In the genomic region with DNA sequence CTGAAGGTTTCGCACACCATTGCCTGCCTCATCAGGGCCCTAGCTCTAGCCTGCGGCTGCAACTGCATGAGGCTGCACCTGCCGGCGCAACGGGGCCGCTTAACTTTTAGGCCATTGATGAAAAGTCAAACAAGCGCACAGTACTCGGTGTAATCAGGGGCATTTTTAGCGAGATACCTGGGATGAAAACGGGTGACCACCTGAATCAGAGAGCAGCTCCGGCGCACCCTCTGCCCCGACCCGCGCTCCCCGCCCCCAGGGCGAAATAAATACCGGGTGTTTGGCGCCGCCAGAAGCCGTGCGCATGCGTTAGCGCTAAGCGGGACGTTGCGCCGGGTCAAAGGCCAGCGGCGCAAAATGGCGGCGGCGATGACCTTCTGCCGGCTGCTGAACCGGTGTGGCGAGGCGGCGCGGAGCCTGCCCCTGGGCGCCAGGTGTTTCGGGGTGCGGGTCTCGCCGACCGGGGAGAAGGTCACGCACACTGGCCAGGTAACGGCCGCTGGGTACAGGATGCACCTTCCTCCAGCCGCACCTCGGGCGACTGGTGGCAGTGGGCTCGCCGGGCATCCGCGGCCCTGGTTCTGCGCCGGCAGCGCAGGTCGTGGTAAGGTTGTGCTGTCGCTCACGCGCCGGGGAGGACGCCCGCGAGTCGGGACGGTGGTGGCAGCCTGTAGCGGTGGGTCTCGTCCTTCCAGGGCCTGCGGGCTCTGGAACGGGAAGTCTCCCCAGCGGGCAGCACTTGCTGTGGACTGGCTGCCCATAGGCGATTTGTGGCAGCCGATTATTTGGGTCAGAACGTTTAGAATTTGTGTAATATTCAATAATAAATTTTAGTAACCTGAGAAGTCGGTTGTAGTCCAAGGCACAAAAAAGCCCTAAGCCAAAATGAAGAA, we compare ENCODE assay signal across 8 cellular contexts. TPM values are rescaled to one million over a fixed set of nuclear protein-coding genes. Genes with fewer than 3 reads are reported as not detected.
DNase-seq lines count a peak whose midpoint lies in the region; ATAC-seq, FAIRE-seq and TF ChIP-seq lines count a peak whose summit lies in the region.

A gene (plus strand): TSS at position 347 of the 893 bp plus-strand sequence. CDS start 11 bp downstream, at position 358.

- intact Hi-C loops in aorta (cut with DNase I): no loop called here

- no peaks in the 10 kb centered on the region for H3K27me3 ChIP-seq in astrocyte (ENCODE audit: insufficient read depth, low read length)
- no peaks in the 10 kb centered on the region for H3K27me3 ChIP-seq in aorta (ENCODE audit: control insufficient read depth in 1 of 2, insufficient read depth in 2 of 2, low read length in 1 of 2)

- 0 to 1% methylated on average over 77 of the region's 77 CpGs for WGBS in aorta, 2 donors

- in situ Hi-C loops in GM13976 (cut with MboI; ENCODE audit: low sequenced_read_pairs, unreplicated experiment): no loop called here

- peak within 1 kb of the TSS; percentile 96 for H2AFZ ChIP-seq in astrocyte (ENCODE audit: low read depth, low read length)

- H3K4me3 ChIP-seq in astrocyte (ENCODE audit: insufficient read depth, low read depth, low read length) (peak within 1 kb of the TSS; percentile 69), aorta (ENCODE audit: low read length in 2 of 2) (peak within 1 kb of the TSS; percentile 64 to 71)

- peaks cover 8% of the 10 kb centered on the region for H3K4me1 Mint-ChIP-seq in astrocyte (ENCODE audit: low read depth, unreplicated experiment)

- H3K4me2 ChIP-seq in astrocyte (ENCODE audit: low read length): peak within 1 kb of the TSS; percentile 87

- H3K27ac ChIP-seq in astrocyte (ENCODE audit: low read depth, low read length): peak within 1 kb of the TSS; percentile 78
- peak within 1 kb of the TSS in 1 of 2 donors; percentile 31 for H3K27ac ChIP-seq in aorta (ENCODE audit: low read depth in 1 of 2, low read length in 2 of 2)

- peak; percentile 88 for DNase-seq in GM13976 (ENCODE audit: low spot score)
- DNase-seq in NCI-H1417 treated with DMSO at 0.1 percent for 48 hours (lab: John Stamatoyannopoulos, UW): peak; percentile 46
- peak; percentile 52 to 87 (median 71) for DNase-seq in T-helper 2 cell
- DNase-seq in astrocyte (ENCODE audit: low read depth): peak; percentile 25
- peak; percentile 76 for DNase-seq in hepatic stellate cell (ENCODE audit: low spot score)
- DNase-seq in renal cortical epithelial cell (ENCODE audit: low read depth): no peak
- peak; percentile 87 to 94 for DNase-seq in aorta

- H3K9me3 ChIP-seq in astrocyte (ENCODE audit: insufficient read depth, low read depth, low read length) (no peaks in the 10 kb centered on the region), aorta (ENCODE audit: control insufficient read depth, low read length) (no peaks in the 10 kb centered on the region)

- TF ChIP-seq CTCF in GM13976 (IDR thresholded peaks at IDR 0.05; ENCODE audit: borderline replicate concordance, control extremely low read depth, extremely low read depth, insufficient read depth, missing control alignments) (no peak), astrocyte (IDR thresholded peaks at IDR 0.05; ENCODE audit: insufficient read depth, low read depth, low read length) (no peak)

- H3K36me3 ChIP-seq in astrocyte (ENCODE audit: insufficient read depth, low read length): peaks cover 31% of the 10 kb centered on the region
- H3K36me3 ChIP-seq in aorta (ENCODE audit: control insufficient read depth in 1 of 2, insufficient read depth in 2 of 2, low read length in 1 of 2): peaks cover 0 to 5% of the 10 kb centered on the region in 2 donors

- H3K36me3 Mint-ChIP-seq in astrocyte (ENCODE audit: low read depth, unreplicated experiment): peaks cover 21% of the 10 kb centered on the region

- no peaks in the 10 kb centered on the region for H3K27me3 Mint-ChIP-seq in astrocyte (ENCODE audit: low read depth, unreplicated experiment)

- no peak for FAIRE-seq in astrocyte (lab: Jason Lieb, UNC)

- H3K79me2 ChIP-seq in astrocyte (ENCODE audit: insufficient read depth, low read length): peaks cover 85% of the 10 kb centered on the region

- H3K9ac ChIP-seq in astrocyte (ENCODE audit: low read length): peak within 1 kb of the TSS; percentile 94

- H4K20me1 ChIP-seq in astrocyte (ENCODE audit: insufficient read depth, low read length): peaks cover 24% of the 10 kb centered on the region

- no peaks in the 10 kb centered on the region for H3K9me3 Mint-ChIP-seq in astrocyte (ENCODE audit: unreplicated experiment)

- ATAC-seq in HG02759 (IDR thresholded peaks at IDR 0.05; ENCODE audit: unreplicated experiment) (peak; percentile 61), aorta (ENCODE audit: low FRiP score) (peak; percentile 87)

- peak within 1 kb of the TSS; percentile 93 for H3K4me3 Mint-ChIP-seq in astrocyte (ENCODE audit: unreplicated experiment)

- H3K27ac Mint-ChIP-seq in astrocyte (ENCODE audit: unreplicated experiment): peak within 1 kb of the TSS; percentile 94

- peaks cover 13% of the 10 kb centered on the region for H3K4me1 ChIP-seq in astrocyte (ENCODE audit: insufficient read depth, low read length)
- no peaks in the 10 kb centered on the region for H3K4me1 ChIP-seq in aorta (ENCODE audit: control insufficient read depth in 1 of 2, insufficient read depth in 2 of 2, low read length in 2 of 2)

RNA-seq across cellular contexts. Expression of the gene that starts here (rescaled TPM):
- total RNA-seq in astrocyte (37.6 and 39.3 TPM in 2 replicates), renal cortical epithelial cell (26.7 and 42.8 TPM in 2 replicates), aorta (10 to 100 TPM; 16.7 to 24.2 TPM)
- polyA plus RNA-seq in aorta: 10 to 100 TPM; 46.6 to 64.9 TPM
